In genomic region chr7:101166603-101166908, GRCh38 we compare ENCODE assay signal across 24 cellular contexts. TPM values are rescaled to one million over a fixed set of nuclear protein-coding genes. Genes with fewer than 3 reads are reported as not detected.
A peak's percentile ranks its signal among the peaks of the same experiment; 100 is the strongest.
DNase-seq lines count a peak whose midpoint lies in the region; ATAC-seq, FAIRE-seq and TF ChIP-seq lines count a peak whose summit lies in the region.
"Had no signal": no experiment of that assay in that cellular context is flagged by ENCODE, and none has a peak within 500 bp of the region (broad histone marks: within the 10 kb centered on the region; RNA-seq: fewer than 3 reads in every experiment).

No MANE protein-coding gene starts in this region.

- no peak overlapping the region for H2BK15ac ChIP-seq in mesendoderm (replicated peaks; ENCODE audit: low read depth)

- peaks cover 36% of the 10 kb centered on the region for H4K20me1 ChIP-seq in astrocyte (ENCODE audit: insufficient read depth, low read length)

- H2AFZ ChIP-seq in astrocyte (ENCODE audit: low read depth, low read length) = no peak overlapping the region

- H3K4me1 ChIP-seq in A549 = peaks cover 85% of the 10 kb centered on the region
- peaks cover 67% of the 10 kb centered on the region for H3K4me1 ChIP-seq in astrocyte (ENCODE audit: insufficient read depth, low read length)
- H3K4me1 ChIP-seq in mesendoderm (ENCODE audit: control insufficient read depth, low read depth, low read length) = peaks cover 5% of the 10 kb centered on the region

- no peak overlapping the region for H3K56ac ChIP-seq in mesendoderm (ENCODE audit: low read length)

- peaks cover 16% of the 10 kb centered on the region for H3K27me3 Mint-ChIP-seq in astrocyte (ENCODE audit: low read depth, unreplicated experiment)

- no peak overlapping the region for H3K27ac Mint-ChIP-seq in astrocyte (ENCODE audit: unreplicated experiment)
- H3K27ac Mint-ChIP-seq: nephron had no signal

- POLR2A ChIA-PET in A549 (lab: Yijun Ruan, JAX) = no interaction called here

- no peak overlapping the region for H4K8ac ChIP-seq in mesendoderm (ENCODE audit: low read depth, low read length)

- no peaks in the 10 kb centered on the region for H3K79me2 ChIP-seq in astrocyte (ENCODE audit: insufficient read depth, low read length)
- H3K79me2 ChIP-seq in mesendoderm (ENCODE audit: control insufficient read depth, insufficient read depth, low read length) = no peaks in the 10 kb centered on the region

- H3K36me3 ChIP-seq in H7 (replicated peaks; ENCODE audit: control insufficient read depth, insufficient read depth, low read length) (no peaks in the 10 kb centered on the region), astrocyte (ENCODE audit: insufficient read depth, low read length) (no peaks in the 10 kb centered on the region), mesendoderm (ENCODE audit: control insufficient read depth, insufficient read depth, low read length) (no peaks in the 10 kb centered on the region)
- H3K36me3 ChIP-seq: SJSA1 had no signal

- DNase-seq in A549 (ENCODE audit: low read depth in 1 of 2, low spot score in 1 of 2) = no peak
- peak; percentile 75 for DNase-seq in H7
- DNase-seq in astrocyte (ENCODE audit: low read depth) = no peak
- DNase-seq in mesendoderm = peak; percentile 1
- DNase-seq in Right ventricle myocardium inferior (ENCODE audit: missing footprints) = no peak
- DNase-seq in Ammon's horn (ENCODE audit: low spot score) = no peak
- DNase-seq in Right ventricle myocardium superior = no peak
- no peak for DNase-seq in LoVo (ENCODE audit: low spot score)
- DNase-seq: activated CD4-positive, alpha-beta T cell treated with anti-CD3 and anti-CD28 coated beads for 1 hour; activated effector memory CD4-positive, alpha-beta T cell treated with anti-CD3 and anti-CD28 coated beads, Interleukin-2, amount 50 U/mL, for 16 hours; COR-L47; EL; Kasumi-1; NCI-H526; PC-3; stimulated activated naive CD4-positive, alpha-beta T cell; T1000 had no signal

- no peaks in the 10 kb centered on the region for H3K79me1 ChIP-seq in mesendoderm (ENCODE audit: low read length)

- H2BK120ac ChIP-seq in mesendoderm (ENCODE audit: low read depth, low read length) = no peak overlapping the region

- H3K4me1 Mint-ChIP-seq in astrocyte (ENCODE audit: low read depth, unreplicated experiment) = peaks cover 45% of the 10 kb centered on the region

- H3K23ac ChIP-seq in mesendoderm (ENCODE audit: low read length) = no peak overlapping the region

- 0% methylated on average over 3 of the region's 13 CpGs for WGBS in A549 (ENCODE audit: missing lambda C conversion rate)
- WGBS in mesendoderm (ENCODE audit: extremely low coverage, insufficient coverage, low lambda C conversion rate) = no CpG with 5 or more reads among the region's 13 CpGs

- no peak for FAIRE-seq in A549 (lab: Jason Lieb, UNC)
- FAIRE-seq in astrocyte (lab: Jason Lieb, UNC) = no peak
- FAIRE-seq: H54, keratinocyte had no signal

- TF ChIP-seq RAD21 in A549 (conservative IDR thresholded peaks at IDR 0.05 in 1 of 2, IDR thresholded peaks at IDR 0.05 in 1 of 2) = no peak

- no peak overlapping the region for H3K4ac ChIP-seq in mesendoderm (ENCODE audit: low read depth, low read length)

- peaks cover 11% of the 10 kb centered on the region for H3K9me3 Mint-ChIP-seq in astrocyte (ENCODE audit: unreplicated experiment)
- H3K9me3 Mint-ChIP-seq: nephron, type B pancreatic cell had no signal

- no peak overlapping the region for H4K5ac ChIP-seq in mesendoderm (ENCODE audit: low read length)

- TF ChIP-seq CTCF in A549 (IDR thresholded peaks at IDR 0.05) = no peak
- TF ChIP-seq CTCF in astrocyte (IDR thresholded peaks at IDR 0.05; ENCODE audit: insufficient read depth, low read depth, low read length) = no peak

- ATAC-seq in A549 (no peak), Right ventricle myocardium inferior (no peak), Right ventricle myocardium superior (ENCODE audit: poor library complexity) (no peak)
- ATAC-seq: PC-3 had no signal

- no peak overlapping the region for H3K18ac ChIP-seq in mesendoderm (ENCODE audit: low read length)

- H3K9ac ChIP-seq in astrocyte (ENCODE audit: low read length) = no peak overlapping the region
- H3K9ac ChIP-seq in mesendoderm (ENCODE audit: low read length) = no peak overlapping the region

- CTCF ChIA-PET in A549 (lab: Yijun Ruan, JAX) = interaction anchor here (1.3 to 2.8 kb wide), 2 partner anchors 26 to 340 kb away, joined by 3 to 17 read pairs; partner anchors contain the start of gene EPHB4

- H2AK5ac ChIP-seq in mesendoderm (ENCODE audit: low read length) = no peak overlapping the region

- H3K27ac ChIP-seq in A549 (peak overlapping the region in 1 of 2 experiments; percentile 66; a peak in 3 of 6 replicates), astrocyte (ENCODE audit: low read depth, low read length) (no peak overlapping the region), mesendoderm (ENCODE audit: low read depth, low read length) (no peak overlapping the region)
- H3K27ac ChIP-seq: SJSA1 had no signal

- H3K36me3 Mint-ChIP-seq in astrocyte (ENCODE audit: low read depth, unreplicated experiment) = no peaks in the 10 kb centered on the region
- H3K36me3 Mint-ChIP-seq: type B pancreatic cell had no signal

- H3K4me3 ChIP-seq in A549 (peak overlapping the region; percentile 41; the same call in 2 of the 3 replicates), H7 (ENCODE audit: insufficient read depth, low read depth, low read length) (peak overlapping the region; percentile 51), astrocyte (ENCODE audit: insufficient read depth, low read depth, low read length) (no peak overlapping the region), mesendoderm (ENCODE audit: low read length) (no peak overlapping the region)
- H3K4me3 ChIP-seq: lung, SJSA1 had no signal

- H3K4me2 ChIP-seq in A549 (peak overlapping the region; percentile 98), astrocyte (ENCODE audit: low read length) (peak overlapping the region; percentile 91), mesendoderm (ENCODE audit: low read length) (no peak overlapping the region)

- peak overlapping the region; percentile 71 for H3K4me3 Mint-ChIP-seq in astrocyte (ENCODE audit: unreplicated experiment)

- H3K27me3 ChIP-seq in H7 (ENCODE audit: control insufficient read depth, insufficient read depth, low read length) (peaks cover 63% of the 10 kb centered on the region), astrocyte (ENCODE audit: insufficient read depth, low read length) (peaks cover 36% of the 10 kb centered on the region), mesendoderm (ENCODE audit: insufficient read depth, low read length, poor library complexity) (peaks cover 30% of the 10 kb centered on the region)

- TF ChIP-seq POLR2A in A549 (IDR thresholded peaks at IDR 0.05; ENCODE audit: low read length) = no peak

- no peak for TF ChIP-seq EP300 in A549 (IDR thresholded peaks at IDR 0.05)

- intact Hi-C loops in Right ventricle myocardium inferior (cut with DNase I) (loop anchor here (2.0 kb wide), 1 partner anchor 22 kb away; no protein-coding TSS in a partner anchor), Right ventricle myocardium superior (cut with DNase I) (no loop called here)

- H2BK5ac ChIP-seq in mesendoderm (ENCODE audit: low read length) = no peak overlapping the region

- H3K9me3 ChIP-seq in A549 (no peaks in the 10 kb centered on the region), astrocyte (ENCODE audit: insufficient read depth, low read depth, low read length) (no peaks in the 10 kb centered on the region)

RNA-seq across cellular contexts. Expression of gene VGF, which starts 1.2 kb away (rescaled TPM):
- polyA plus RNA-seq in A549 (2011; rRNA removed) (0.16 and 0.21 TPM in 2 replicates), A549 (2017; fragmentation: RNase III; extraction: RNeasy Plus Mini Kit Qiagen cat#74134 plus additional on column Dnase treatment) (1.4 to 2.7 TPM (median 2.0 TPM) in 3 replicates)
- polyA plus RNA-seq in A549 (2012; cell fraction: cytosol; rRNA removed) = 0.42 and 0.73 TPM in 2 replicates
- polyA plus RNA-seq in A549 (2012; cell fraction: nucleus; rRNA removed) = 0.97 and 1.7 TPM in 2 replicates
- polyA minus RNA-seq in A549 (2011; rRNA and poly(A)+ RNA removed) = 0.17 TPM in 1 of 2 replicates, not detected in the other
- 12.0 and 22.5 TPM in 2 replicates for total RNA-seq in H7 (2014; rRNA removed; shearing (Covaris generic))
- total RNA-seq in astrocyte (40.5 and 51.8 TPM in 2 replicates), Right ventricle myocardium inferior (not detected), Right ventricle myocardium superior (not detected)
- polyA plus RNA-seq in mesendoderm (2013, experiment 1 of 2) = 1.6 TPM
- 1.9 TPM for polyA plus RNA-seq in mesendoderm (2013, experiment 2 of 2)
- total RNA-seq: SJSA1 had no signal
- polyA plus RNA-seq: fibroblast of lung had no signal

RNA-seq across cellular contexts. Expression of gene AP1S1, which starts 12.3 kb away (rescaled TPM):
- 107 and 128 TPM in 2 replicates for polyA plus RNA-seq in A549 (2011; rRNA removed)
- polyA plus RNA-seq in A549 (2012; cell fraction: cytosol; rRNA removed) = 163 and 166 TPM in 2 replicates
- polyA plus RNA-seq in A549 (2012; cell fraction: nucleus; rRNA removed) = 79.8 and 104 TPM in 2 replicates
- polyA plus RNA-seq in A549 (2017; fragmentation: RNase III; extraction: RNeasy Plus Mini Kit Qiagen cat#74134 plus additional on column Dnase treatment) = 181 to 187 TPM (median 182 TPM) in 3 replicates
- polyA minus RNA-seq in A549 (2011; rRNA and poly(A)+ RNA removed) = 48.5 and 54.1 TPM in 2 replicates
- 114 and 137 TPM in 2 replicates for total RNA-seq in H7 (2014; rRNA removed; shearing (Covaris generic))
- total RNA-seq in astrocyte = 172 and 181 TPM in 2 replicates
- 14.7 TPM for polyA plus RNA-seq in mesendoderm (2013, experiment 1 of 2)
- 15.1 TPM for polyA plus RNA-seq in mesendoderm (2013, experiment 2 of 2)
- 12.8 TPM for total RNA-seq in Right ventricle myocardium inferior
- total RNA-seq in Right ventricle myocardium superior = 14.1 TPM

RNA-seq across cellular contexts. Expression of gene NAT16, which starts 13.5 kb away (rescaled TPM):
- polyA plus RNA-seq in A549 (2011; rRNA removed) (0.03 and 0.05 TPM in 2 replicates), A549 (2017; fragmentation: RNase III; extraction: RNeasy Plus Mini Kit Qiagen cat#74134 plus additional on column Dnase treatment) (0.07 to 0.12 TPM in 2 of 3 replicates, not detected in the other)
- polyA plus RNA-seq in A549 (2012; cell fraction: cytosol; rRNA removed) = 0.03 and 0.04 TPM in 2 replicates
- polyA plus RNA-seq in A549 (2012; cell fraction: nucleus; rRNA removed) = 0.09 and 0.18 TPM in 2 replicates
- not detected in 2 replicates for polyA minus RNA-seq in A549 (2011; rRNA and poly(A)+ RNA removed)
- 0.30 and 0.59 TPM in 2 replicates for total RNA-seq in H7 (2014; rRNA removed; shearing (Covaris generic))
- total RNA-seq in astrocyte (0.16 TPM in 1 of 2 replicates, not detected in the other), Right ventricle myocardium inferior (not detected), Right ventricle myocardium superior (not detected)
- not detected for polyA plus RNA-seq in mesendoderm (2013, experiment 1 of 2)
- not detected for polyA plus RNA-seq in mesendoderm (2013, experiment 2 of 2)
- total RNA-seq: fibroblast of lung, lung, SJSA1 had no signal
- polyA plus RNA-seq: fibroblast of lung, keratinocyte had no signal

RNA-seq across cellular contexts. Expression of gene MOGAT3, which starts 34.3 kb away (rescaled TPM):
- polyA plus RNA-seq in A549 (2011; rRNA removed) (0.11 and 0.14 TPM in 2 replicates), A549 (2017; fragmentation: RNase III; extraction: RNeasy Plus Mini Kit Qiagen cat#74134 plus additional on column Dnase treatment) (0.09 TPM in 1 of 3 replicates, not detected in the others)
- 0.05 TPM in 1 of 2 replicates, not detected in the other for polyA plus RNA-seq in A549 (2012; cell fraction: cytosol; rRNA removed)
- polyA plus RNA-seq in A549 (2012; cell fraction: nucleus; rRNA removed) = 0.02 and 0.10 TPM in 2 replicates
- 0.44 TPM in 1 of 2 replicates, not detected in the other for polyA minus RNA-seq in A549 (2011; rRNA and poly(A)+ RNA removed)
- 0.52 and 1.00 TPM in 2 replicates for total RNA-seq in H7 (2014; rRNA removed; shearing (Covaris generic))
- total RNA-seq in astrocyte (not detected in 2 replicates), Right ventricle myocardium inferior (not detected), Right ventricle myocardium superior (not detected)
- polyA plus RNA-seq in mesendoderm (2013, experiment 1 of 2) = 0.07 TPM
- polyA plus RNA-seq in mesendoderm (2013, experiment 2 of 2) = 0.06 TPM
- total RNA-seq: fibroblast of lung, lung, PC-3, SJSA1 had no signal
- polyA plus RNA-seq: fibroblast of lung, keratinocyte, lung had no signal

RNA-seq across cellular contexts. Expression of gene SERPINE1, which starts 39.7 kb away (rescaled TPM):
- 300 and 355 TPM in 2 replicates for polyA plus RNA-seq in A549 (2011; rRNA removed)
- polyA plus RNA-seq in A549 (2012; cell fraction: cytosol; rRNA removed) = 315 and 419 TPM in 2 replicates
- polyA plus RNA-seq in A549 (2012; cell fraction: nucleus; rRNA removed) = 684 and 700 TPM in 2 replicates
- 286 to 399 TPM (median 346 TPM) in 3 replicates for polyA plus RNA-seq in A549 (2017; fragmentation: RNase III; extraction: RNeasy Plus Mini Kit Qiagen cat#74134 plus additional on column Dnase treatment)
- polyA minus RNA-seq in A549 (2011; rRNA and poly(A)+ RNA removed) = 377 and 382 TPM in 2 replicates
- total RNA-seq in H7 (2014; rRNA removed; shearing (Covaris generic)) = 3.4 and 3.6 TPM in 2 replicates
- total RNA-seq in astrocyte = 1,303 and 1,496 TPM in 2 replicates
- polyA plus RNA-seq in mesendoderm (2013, experiment 1 of 2) = 55.1 TPM
- polyA plus RNA-seq in mesendoderm (2013, experiment 2 of 2) = 62.9 TPM
- total RNA-seq in Right ventricle myocardium inferior = 1.6 TPM
- 1.6 TPM for total RNA-seq in Right ventricle myocardium superior

Comparison
In these comparisons a context has a peak if more than half of its experiments do, and no peak if none do; other contexts are left out.
1. DNase-seq: peak in H7 (single experiment) and mesendoderm (single experiment); none in A549 (0 of 2), astrocyte (single experiment), Right ventricle myocardium inferior (single experiment), Ammon's horn (single experiment), Right ventricle myocardium superior (single experiment) and LoVo (single experiment).
2. H3K4me3 ChIP-seq: peak in A549 (single experiment) and H7 (single experiment); none in astrocyte (single experiment) and mesendoderm (single experiment).
3. RNA of gene VGF, which starts 1.2 kb away (total RNA-seq): 40.5 to 51.8 TPM in astrocyte and 12.0 to 22.5 TPM in H7; not detected in Right ventricle myocardium inferior (single experiment) and not detected in Right ventricle myocardium superior (single experiment); every median in the first group is over 10 times any median in the second.